In the genomic region with DNA sequence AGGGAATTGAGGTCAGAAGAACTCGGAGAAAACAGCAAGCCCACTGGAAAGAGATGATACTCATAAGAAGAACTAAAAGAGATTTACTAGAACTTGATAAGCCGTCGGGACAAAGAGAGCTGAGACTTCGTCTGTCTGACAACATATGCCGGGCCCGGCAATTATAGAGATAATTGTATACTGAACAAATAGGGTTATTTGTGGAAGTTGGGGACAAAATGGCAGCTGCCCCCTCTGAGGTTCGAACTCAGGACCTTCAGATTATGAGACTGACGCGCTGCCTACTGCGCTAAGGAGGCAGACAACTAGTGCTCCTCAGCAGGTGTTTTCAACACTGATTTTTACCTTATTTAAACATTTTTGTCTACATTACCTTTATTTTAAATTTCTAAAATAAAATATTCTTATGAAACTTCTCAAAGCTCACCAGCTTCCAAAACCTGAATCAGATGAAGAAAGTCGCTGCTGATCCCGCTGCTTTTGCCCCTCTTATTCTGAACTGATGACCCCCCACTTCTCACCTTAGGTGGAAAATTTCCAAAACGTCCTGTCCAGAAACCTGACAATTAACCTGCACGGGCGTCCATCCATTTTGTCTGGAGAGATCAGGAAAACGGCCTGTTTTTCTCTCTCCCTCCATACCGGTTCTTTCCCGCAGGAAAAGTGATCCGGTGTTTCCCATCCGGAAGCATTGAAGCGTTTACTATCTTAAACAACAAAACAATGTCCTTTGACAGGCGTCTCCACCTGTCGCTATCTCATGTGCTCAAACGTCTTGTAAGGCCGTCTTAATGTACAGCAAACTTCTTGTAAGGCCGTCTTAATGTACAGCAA, we compare ENCODE assay signal across 8 cellular contexts. TPM values are rescaled to one million over a fixed set of nuclear protein-coding genes. Genes with fewer than 3 reads are reported as not detected.
DNase-seq lines count a peak whose midpoint lies in the region; ATAC-seq and TF ChIP-seq lines count a peak whose summit lies in the region.

No MANE protein-coding gene starts in this region.

- H2AFZ ChIP-seq in KMS-11 (ENCODE audit: low read depth): peak overlapping the region; percentile 37; the same call in 1 of the 2 replicates

- no peaks in the 10 kb centered on the region for H3K9me3 Mint-ChIP-seq in activated naive CD4-positive, alpha-beta T cell treated with anti-CD3 and anti-CD28 coated beads, Interleukin-2, amount 50 U/mL, for 72 hours

- H3K36me3 ChIP-seq in KMS-11 (ENCODE audit: insufficient read depth): no peaks in the 10 kb centered on the region

- DNase-seq in 8988T (peak; percentile 44), SK-N-DZ (ENCODE audit: low spot score) (peak; percentile 59), left ventricle myocardium superior (no peak), retinal pigment epithelial cell (ENCODE audit: low read depth) (no peak)
- DNase-seq in activated naive CD4-positive, alpha-beta T cell treated with anti-CD3 and anti-CD28 coated beads, Interleukin-2, amount 50 U/mL, for 72 hours (ENCODE audit: low spot score in 2 of 2): peak in 1 of 2 donors; percentile 62

- H3K27ac ChIP-seq in KMS-11: no peak overlapping the region

- ATAC-seq in GM18511 (IDR thresholded peaks at IDR 0.05; ENCODE audit: unreplicated experiment) (peak; percentile 58), left ventricle myocardium superior (peak; percentile 58), HG03342 (IDR thresholded peaks at IDR 0.05; ENCODE audit: unreplicated experiment) (no peak)
- peak; percentile 77 to 82 for ATAC-seq in activated naive CD4-positive, alpha-beta T cell treated with anti-CD3 and anti-CD28 coated beads, Interleukin-2, amount 50 U/mL, for 72 hours

- H3K36me3 Mint-ChIP-seq in activated naive CD4-positive, alpha-beta T cell treated with anti-CD3 and anti-CD28 coated beads, Interleukin-2, amount 50 U/mL, for 72 hours: no peaks in the 10 kb centered on the region

- H3K27me3 ChIP-seq in KMS-11 (ENCODE audit: insufficient read depth, low read depth): no peaks in the 10 kb centered on the region

- peak overlapping the region; percentile 90 to 97 for H3K27ac Mint-ChIP-seq in activated naive CD4-positive, alpha-beta T cell treated with anti-CD3 and anti-CD28 coated beads, Interleukin-2, amount 50 U/mL, for 72 hours

- peak overlapping the region; percentile 0; the same call in 1 of the 2 replicates for H3K9ac ChIP-seq in KMS-11

- no peaks in the 10 kb centered on the region for H4K20me1 ChIP-seq in KMS-11 (ENCODE audit: insufficient read depth)

- intact Hi-C loops in left ventricle myocardium superior (cut with micrococcal nuclease): no loop called here

- TF ChIP-seq CTCF in KMS-11 (conservative IDR thresholded peaks at IDR 0.05; ENCODE audit: low read depth, low read length) (no peak), retinal pigment epithelial cell (conservative IDR thresholded peaks at IDR 0.05; ENCODE audit: low read depth, low read length) (no peak)

- H3K4me2 ChIP-seq in KMS-11: peak overlapping the region; percentile 79

- H3K79me2 ChIP-seq in KMS-11 (ENCODE audit: insufficient read depth, low read depth): no peaks in the 10 kb centered on the region

- H3K4me1 ChIP-seq in KMS-11 (ENCODE audit: low read depth, poor library complexity, severe bottlenecking): peaks cover 14% of the 10 kb centered on the region

- H3K4me3 ChIP-seq in KMS-11 (IDR thresholded peaks at IDR 0.05; ENCODE audit: insufficient read depth, low read depth, low read length): no peak overlapping the region
- H3K4me3 ChIP-seq in retinal pigment epithelial cell (ENCODE audit: low read length): peak overlapping the region; percentile 96

RNA-seq across cellular contexts. Expression of gene TRIM27, which starts 29.5 kb away (rescaled TPM):
- 74.0 and 84.2 TPM in 2 replicates for polyA plus RNA-seq in SK-N-DZ (2014; cell fraction: cytosol; rRNA removed)
- polyA plus RNA-seq in SK-N-DZ (2014; cell fraction: nucleus; rRNA removed): 121 and 154 TPM in 2 replicates
- 10 to 100 TPM; 34.3 to 45.4 TPM for total RNA-seq in activated naive CD4-positive, alpha-beta T cell treated with anti-CD3 and anti-CD28 coated beads, Interleukin-2, amount 50 U/mL, for 72 hours
- total RNA-seq in left ventricle myocardium superior: 19.2 TPM

RNA-seq across cellular contexts. Expression of gene ZNF311, which starts 51.9 kb away (rescaled TPM):
- not detected in 2 replicates for polyA plus RNA-seq in SK-N-DZ (2014; cell fraction: cytosol; rRNA removed)
- not detected in 2 replicates for polyA plus RNA-seq in SK-N-DZ (2014; cell fraction: nucleus; rRNA removed)
- under 1 TPM; 0.16 to 0.53 TPM for total RNA-seq in activated naive CD4-positive, alpha-beta T cell treated with anti-CD3 and anti-CD28 coated beads, Interleukin-2, amount 50 U/mL, for 72 hours
- 0.30 TPM for total RNA-seq in left ventricle myocardium superior

Comparison
In these comparisons a context has a peak if more than half of its experiments do, and no peak if none do; other contexts are left out.
1. DNase-seq: peak in 8988T (single experiment) and SK-N-DZ (single experiment); none in left ventricle myocardium superior (single experiment) and retinal pigment epithelial cell (single experiment).